ENCODE assay signal across 1 cellular context in genomic region chr9:124354364-124355031, GRCh38.
TF ChIP-seq lines count a peak whose summit lies in the region.

No MANE protein-coding gene starts in this region.

TF ChIP-seq in H1, 55 proteins besides CTCF, POLR2A, EP300 and RAD21:
- no peak for TF ChIP-seq ASH2L (IDR thresholded peaks at IDR 0.05; ENCODE audit: low read length)
- TF ChIP-seq POLR2AphosphoS5 (IDR thresholded peaks at IDR 0.05; ENCODE audit: low read depth, low read length) = peak; percentile 46; the same call in 1 of the 2 replicates
